In the genomic region with DNA sequence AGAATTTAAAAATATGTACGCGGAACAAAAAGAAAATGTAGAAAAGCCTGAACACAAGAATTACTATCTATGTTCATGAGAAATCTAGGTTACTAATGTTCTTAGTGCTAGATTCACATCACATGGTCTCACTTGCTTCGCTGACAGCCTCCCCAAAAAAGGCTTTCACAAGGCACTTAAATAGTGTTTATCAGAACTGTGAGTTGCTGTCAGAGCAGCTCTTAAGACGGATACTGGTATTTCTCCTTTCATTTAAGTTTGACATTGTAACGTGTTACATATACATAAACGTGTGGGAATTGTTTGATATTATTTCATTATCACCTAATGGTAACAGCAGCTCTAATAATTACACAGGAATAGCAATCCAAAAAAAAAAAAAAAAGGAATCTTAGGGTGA, we compare ENCODE assay signal across 24 cellular contexts.
"Had no signal": no experiment of that assay in that cellular context is flagged by ENCODE, and none has a peak within 500 bp of the region (broad histone marks: within the 10 kb centered on the region; RNA-seq: fewer than 3 reads in every experiment).

No MANE protein-coding gene starts in this region.

- H3K27me3 Mint-ChIP-seq: dendritic cell treated with granulocyte-macrophage colony-stimulating factor and Interleukin-4, amounts not matched to agents 40 ng/mL and 50 ng/mL, for 4 days; effector memory CD8-positive, alpha-beta T cell had no signal

- H3K27ac Mint-ChIP-seq: dendritic cell treated with granulocyte-macrophage colony-stimulating factor and Interleukin-4, amounts not matched to agents 40 ng/mL and 50 ng/mL, for 4 days; effector memory CD8-positive, alpha-beta T cell; endodermal cell had no signal

- H3K9me3 ChIP-seq: colonic mucosa, esophagus muscularis mucosa, esophagus squamous epithelium, gastrocnemius medialis, gastroesophageal sphincter had no signal

- H3K9me3 Mint-ChIP-seq: dendritic cell treated with granulocyte-macrophage colony-stimulating factor and Interleukin-4, amounts not matched to agents 40 ng/mL and 50 ng/mL, for 4 days had no signal

- H3K4me3 ChIP-seq: colonic mucosa, coronary artery, dorsolateral prefrontal cortex, esophagus muscularis mucosa, esophagus squamous epithelium, gastrocnemius medialis, gastroesophageal sphincter, heart left ventricle, heart right ventricle had no signal

- H3K4me3 Mint-ChIP-seq: dendritic cell treated with granulocyte-macrophage colony-stimulating factor and Interleukin-4, amounts not matched to agents 40 ng/mL and 50 ng/mL, for 4 days; effector memory CD8-positive, alpha-beta T cell; endodermal cell had no signal

- DNase-seq: colonic mucosa; cortex of kidney; dermis blood vessel endothelial cell; dorsolateral prefrontal cortex; effector CD4-positive, alpha-beta T cell; effector CD8-positive, alpha-beta T cell; effector memory CD4-positive, alpha-beta T cell; effector memory CD8-positive, alpha-beta T cell; endodermal cell; erythroblast; esophagus squamous epithelium; foreskin fibroblast; foreskin keratinocyte; foreskin melanocyte; gastrocnemius medialis; glutamatergic neuron; heart left ventricle; heart right ventricle had no signal

- H3K36me3 ChIP-seq: colonic mucosa, esophagus muscularis mucosa, esophagus squamous epithelium, gastrocnemius medialis, gastroesophageal sphincter, heart left ventricle, heart right ventricle had no signal

- ATAC-seq: effector memory CD8-positive, alpha-beta T cell; esophagus mucosa; foreskin keratinocyte; gastrocnemius medialis; gastroesophageal sphincter; heart left ventricle; heart right ventricle had no signal

- H3K27me3 ChIP-seq: colonic mucosa, dorsolateral prefrontal cortex, esophagus muscularis mucosa, esophagus squamous epithelium, foreskin keratinocyte, gastrocnemius medialis, gastroesophageal sphincter, heart left ventricle, heart right ventricle had no signal

- H3K27ac ChIP-seq: colonic mucosa, coronary artery, dorsolateral prefrontal cortex, epithelial cell of prostate, esophagus muscularis mucosa, esophagus squamous epithelium, foreskin keratinocyte, gastrocnemius medialis, gastroesophageal sphincter, heart left ventricle, heart right ventricle had no signal
